ENCODE assay signal across 1 cellular context in genomic region chr22:37503850-37504249, GRCh38.
TF ChIP-seq lines count a peak whose summit lies in the region.

No MANE protein-coding gene starts in this region.

TF ChIP-seq in HepG2, 621 proteins besides CTCF, POLR2A, EP300 and RAD21 (continued from another document):
- TF ChIP-seq ARID5B (CRISPR knock-in tag; IDR thresholded peaks at IDR 0.05) (peak; percentile 54; the same call in 1 of the 2 replicates), SMAD1 (CRISPR knock-in tag; IDR thresholded peaks at IDR 0.05; ENCODE audit: borderline replicate concordance, low read depth) (no peak), ZNF501 (CRISPR knock-in tag; IDR thresholded peaks at IDR 0.05) (peak; percentile 35), HNRNPL (IDR thresholded peaks at IDR 0.05; ENCODE audit: low read depth, low read length) (0 out of 2 replicates have a peak, but pooled peaks have one; percentile 26), ZNF276 (CRISPR knock-in tag; IDR thresholded peaks at IDR 0.05; ENCODE audit: low read depth) (no peak), FOXO1 (CRISPR knock-in tag; IDR thresholded peaks at IDR 0.05) (no peak), GPN1 (CRISPR knock-in tag; IDR thresholded peaks at IDR 0.05; ENCODE audit: borderline replicate concordance) (no peak), GATAD2A (CRISPR knock-in tag; IDR thresholded peaks at IDR 0.05) (peak; percentile 55), ETV5 (CRISPR knock-in tag; IDR thresholded peaks at IDR 0.05; ENCODE audit: borderline replicate concordance) (peak; percentile 29; the same call in 1 of the 2 replicates), CENPBD1 (CRISPR knock-in tag; IDR thresholded peaks at IDR 0.05; ENCODE audit: borderline replicate concordance, low read depth) (no peak), ZSCAN25 (CRISPR knock-in tag; IDR thresholded peaks at IDR 0.05) (no peak)
